2 cellular contexts compared by ENCODE assay signal in genomic region chr7:133021196-133021595, GRCh38.
A peak's percentile ranks its signal among the peaks of the same experiment; 100 is the strongest.
TF ChIP-seq lines count a peak whose summit lies in the region.

No MANE protein-coding gene starts in this region.

TF ChIP-seq in WTC11, 78 proteins besides CTCF, POLR2A, EP300 and RAD21:
- TF ChIP-seq ESRRA (CRISPR knock-in tag; IDR thresholded peaks at IDR 0.05; ENCODE audit: borderline replicate concordance) (no peak), NFYB (CRISPR knock-in tag; conservative IDR thresholded peaks at IDR 0.05; ENCODE audit: low read depth) (no peak), GABPB1 (CRISPR knock-in tag; IDR thresholded peaks at IDR 0.05) (no peak), ETV6 (CRISPR knock-in tag; IDR thresholded peaks at IDR 0.05) (no peak), ZNF396 (CRISPR knock-in tag; IDR thresholded peaks at IDR 0.05; ENCODE audit: borderline replicate concordance) (no peak), AR (CRISPR knock-in tag; IDR thresholded peaks at IDR 0.05) (no peak), ZNF263 (CRISPR knock-in tag; IDR thresholded peaks at IDR 0.05; ENCODE audit: low read depth) (no peak), RELA (CRISPR knock-in tag; IDR thresholded peaks at IDR 0.05; ENCODE audit: borderline replicate concordance) (no peak), HMGA2 (CRISPR knock-in tag; IDR thresholded peaks at IDR 0.05) (no peak), CBFB (CRISPR knock-in tag; IDR thresholded peaks at IDR 0.05; ENCODE audit: low read depth) (no peak), NFATC4 (CRISPR knock-in tag; IDR thresholded peaks at IDR 0.05) (no peak), OVOL2 (CRISPR knock-in tag; IDR thresholded peaks at IDR 0.05; ENCODE audit: borderline replicate concordance) (no peak), ZNF138 (CRISPR knock-in tag; conservative IDR thresholded peaks at IDR 0.05) (no peak), ZNF416 (CRISPR knock-in tag; IDR thresholded peaks at IDR 0.05) (no peak), TEAD4 (CRISPR knock-in tag; IDR thresholded peaks at IDR 0.05) (no peak), FOXJ3 (CRISPR knock-in tag; IDR thresholded peaks at IDR 0.05; ENCODE audit: borderline replicate concordance) (no peak)
- TF ChIP-seq, protein P1, sequence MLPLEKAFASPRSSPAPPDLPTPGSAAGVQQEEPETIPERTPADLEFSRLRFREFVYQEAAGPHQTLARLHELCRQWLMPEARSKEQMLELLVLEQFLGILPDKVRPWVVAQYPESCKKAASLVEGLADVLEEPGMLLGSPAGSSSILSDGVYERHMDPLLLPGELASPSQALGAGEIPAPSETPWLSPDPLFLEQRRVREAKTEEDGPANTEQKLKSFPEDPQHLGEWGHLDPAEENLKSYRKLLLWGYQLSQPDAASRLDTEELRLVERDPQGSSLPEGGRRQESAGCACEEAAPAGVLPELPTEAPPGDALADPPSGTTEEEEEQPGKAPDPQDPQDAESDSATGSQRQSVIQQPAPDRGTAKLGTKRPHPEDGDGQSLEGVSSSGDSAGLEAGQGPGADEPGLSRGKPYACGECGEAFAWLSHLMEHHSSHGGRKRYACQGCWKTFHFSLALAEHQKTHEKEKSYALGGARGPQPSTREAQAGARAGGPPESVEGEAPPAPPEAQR (CRISPR knock-in tag; IDR thresholded peaks at IDR 0.05): no peak
- TF ChIP-seq, protein P2, sequence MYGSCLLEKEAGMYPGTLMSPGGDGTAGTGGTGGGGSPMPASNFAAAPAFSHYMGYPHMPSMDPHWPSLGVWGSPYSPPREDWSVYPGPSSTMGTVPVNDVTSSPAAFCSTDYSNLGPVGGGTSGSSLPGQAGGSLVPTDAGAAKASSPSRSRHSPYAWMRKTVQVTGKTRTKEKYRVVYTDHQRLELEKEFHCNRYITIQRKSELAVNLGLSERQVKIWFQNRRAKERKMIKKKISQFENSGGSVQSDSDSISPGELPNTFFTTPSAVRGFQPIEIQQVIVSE (CRISPR knock-in tag; IDR thresholded peaks at IDR 0.05; ENCODE audit: borderline replicate concordance): no peak
- TF ChIP-seq, protein P3, sequence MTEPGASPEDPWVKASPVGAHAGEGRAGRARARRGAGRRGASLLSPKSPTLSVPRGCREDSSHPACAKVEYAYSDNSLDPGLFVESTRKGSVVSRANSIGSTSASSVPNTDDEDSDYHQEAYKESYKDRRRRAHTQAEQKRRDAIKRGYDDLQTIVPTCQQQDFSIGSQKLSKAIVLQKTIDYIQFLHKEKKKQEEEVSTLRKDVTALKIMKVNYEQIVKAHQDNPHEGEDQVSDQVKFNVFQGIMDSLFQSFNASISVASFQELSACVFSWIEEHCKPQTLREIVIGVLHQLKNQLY (CRISPR knock-in tag; IDR thresholded peaks at IDR 0.05): no peak
- TF ChIP-seq, protein P4, sequence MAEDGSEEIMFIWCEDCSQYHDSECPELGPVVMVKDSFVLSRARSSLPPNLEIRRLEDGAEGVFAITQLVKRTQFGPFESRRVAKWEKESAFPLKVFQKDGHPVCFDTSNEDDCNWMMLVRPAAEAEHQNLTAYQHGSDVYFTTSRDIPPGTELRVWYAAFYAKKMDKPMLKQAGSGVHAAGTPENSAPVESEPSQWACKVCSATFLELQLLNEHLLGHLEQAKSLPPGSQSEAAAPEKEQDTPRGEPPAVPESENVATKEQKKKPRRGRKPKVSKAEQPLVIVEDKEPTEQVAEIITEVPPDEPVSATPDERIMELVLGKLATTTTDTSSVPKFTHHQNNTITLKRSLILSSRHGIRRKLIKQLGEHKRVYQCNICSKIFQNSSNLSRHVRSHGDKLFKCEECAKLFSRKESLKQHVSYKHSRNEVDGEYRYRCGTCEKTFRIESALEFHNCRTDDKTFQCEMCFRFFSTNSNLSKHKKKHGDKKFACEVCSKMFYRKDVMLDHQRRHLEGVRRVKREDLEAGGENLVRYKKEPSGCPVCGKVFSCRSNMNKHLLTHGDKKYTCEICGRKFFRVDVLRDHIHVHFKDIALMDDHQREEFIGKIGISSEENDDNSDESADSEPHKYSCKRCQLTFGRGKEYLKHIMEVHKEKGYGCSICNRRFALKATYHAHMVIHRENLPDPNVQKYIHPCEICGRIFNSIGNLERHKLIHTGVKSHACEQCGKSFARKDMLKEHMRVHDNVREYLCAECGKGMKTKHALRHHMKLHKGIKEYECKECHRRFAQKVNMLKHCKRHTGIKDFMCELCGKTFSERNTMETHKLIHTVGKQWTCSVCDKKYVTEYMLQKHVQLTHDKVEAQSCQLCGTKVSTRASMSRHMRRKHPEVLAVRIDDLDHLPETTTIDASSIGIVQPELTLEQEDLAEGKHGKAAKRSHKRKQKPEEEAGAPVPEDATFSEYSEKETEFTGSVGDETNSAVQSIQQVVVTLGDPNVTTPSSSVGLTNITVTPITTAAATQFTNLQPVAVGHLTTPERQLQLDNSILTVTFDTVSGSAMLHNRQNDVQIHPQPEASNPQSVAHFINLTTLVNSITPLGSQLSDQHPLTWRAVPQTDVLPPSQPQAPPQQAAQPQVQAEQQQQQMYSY (CRISPR knock-in tag; IDR thresholded peaks at IDR 0.05): no peak

TF ChIP-seq in H1, 55 proteins besides CTCF, POLR2A, EP300 and RAD21:
- TF ChIP-seq NRF1 (IDR thresholded peaks at IDR 0.05; ENCODE audit: low read depth, low read length) (no peak), NANOG (IDR thresholded peaks at IDR 0.05; ENCODE audit: insufficient read depth, low read depth, low read length, poor library complexity, severe bottlenecking) (no peak), CEBPB (IDR thresholded peaks at IDR 0.05; ENCODE audit: low read depth, low read length) (peak; percentile 55), TEAD4 (IDR thresholded peaks at IDR 0.05; ENCODE audit: low read depth, low read length) (peak; percentile 54; the same call in 1 of the 2 replicates)
